In the genomic region with DNA sequence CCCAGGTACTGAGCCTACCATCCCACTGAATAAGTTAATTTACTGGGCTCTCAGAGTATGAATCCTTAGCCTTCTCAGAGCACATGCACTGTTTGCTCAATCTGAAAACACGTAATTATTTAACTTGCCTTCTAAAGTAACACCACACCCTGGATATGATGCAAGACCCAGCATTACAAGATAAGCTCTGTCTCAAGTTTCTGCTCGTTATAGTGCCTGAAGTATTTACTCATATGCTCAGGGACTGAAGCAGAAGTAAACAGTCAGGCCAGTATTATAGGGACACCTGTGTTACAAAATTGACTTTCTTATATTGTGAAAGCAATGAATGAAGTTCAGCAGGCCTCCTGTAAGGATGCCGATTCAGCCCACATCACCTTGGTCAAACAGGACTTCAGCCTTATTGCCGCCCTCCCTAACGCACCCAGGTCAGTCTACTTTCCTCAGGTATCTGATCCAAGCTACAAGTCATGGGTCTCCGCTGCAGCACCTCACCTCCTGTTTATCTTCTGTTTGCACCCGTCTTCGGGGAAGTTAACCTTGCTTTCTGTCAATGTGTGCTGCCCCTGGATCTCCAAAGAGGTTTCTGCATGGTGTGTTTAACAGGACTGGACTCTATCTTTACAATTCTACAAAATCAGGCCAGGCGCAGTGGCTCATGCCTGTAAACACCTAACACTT, we compare ENCODE assay signal across 9 cellular contexts. TPM values are rescaled to one million over a fixed set of nuclear protein-coding genes. Genes with fewer than 3 reads are reported as not detected.
DNase-seq lines count a peak whose midpoint lies in the region; ATAC-seq, FAIRE-seq and TF ChIP-seq lines count a peak whose summit lies in the region.
"Had no signal": no experiment of that assay in that cellular context is flagged by ENCODE, and none has a peak within 500 bp of the region (broad histone marks: within the 10 kb centered on the region; RNA-seq: fewer than 3 reads in every experiment).

No MANE protein-coding gene starts in this region.

- no peak overlapping the region for H2AK9ac ChIP-seq in IMR-90 (replicated peaks; ENCODE audit: low read depth, low read length, poor library complexity)

- dilution Hi-C loops in IMR-90 (cut with HindIII; ENCODE audit: low sequenced_read_pairs, unreplicated experiment): no loop called here

- H4K20me1 ChIP-seq in IMR-90 (ENCODE audit: insufficient read depth, low read length): no peaks in the 10 kb centered on the region
- H4K20me1 ChIP-seq in HepG2 (ENCODE audit: insufficient read depth, low read length): no peaks in the 10 kb centered on the region

- H3K18ac ChIP-seq in IMR-90 (ENCODE audit: low read depth, low read length): no peak overlapping the region

- H3K79me2 ChIP-seq in HepG2 (ENCODE audit: insufficient read depth, low read length): no peaks in the 10 kb centered on the region

- H3K23ac ChIP-seq in IMR-90 (ENCODE audit: low read depth, low read length): no peak overlapping the region

- H3K56ac ChIP-seq in IMR-90 (ENCODE audit: extremely low read depth, insufficient read depth, low read length): no peak overlapping the region

- H3K4me1 ChIP-seq in IMR-90 (ENCODE audit: control insufficient read depth, insufficient read depth, low read length): peaks cover 9% of the 10 kb centered on the region
- peaks cover 48% of the 10 kb centered on the region for H3K4me1 ChIP-seq in HepG2 (ENCODE audit: insufficient read depth, low read length)

- TF ChIP-seq EP300 in HepG2 (IDR thresholded peaks at IDR 0.05; ENCODE audit: low read depth in 2 of 2, low read length in 2 of 2) (peak in 1 of 2 experiments; percentile 70; a peak in 2 of 4 replicates), HepG2 (CRISPR knock-in tag; IDR thresholded peaks at IDR 0.05; ENCODE audit: borderline replicate concordance) (no peak; the same call in 1 of the 2 replicates)

- FAIRE-seq in HepG2 (lab: Jason Lieb, UNC): peak; percentile 48

- peak overlapping the region; percentile 43 for H2BK20ac ChIP-seq in IMR-90 (ENCODE audit: low read depth, low read length)

- TF ChIP-seq CTCF in AG09309 (IDR thresholded peaks at IDR 0.05; ENCODE audit: control insufficient read depth, insufficient read depth, low read depth, low read length, missing control alignments): no peak
- no peak for TF ChIP-seq CTCF in IMR-90 (conservative IDR thresholded peaks at IDR 0.05; ENCODE audit: low read depth, low read length)
- TF ChIP-seq CTCF in HepG2 (CRISPR knock-in tag; IDR thresholded peaks at IDR 0.05): no peak

- H3K9me1 ChIP-seq in IMR-90 (ENCODE audit: insufficient read depth, low read length): peaks cover 6% of the 10 kb centered on the region; the same call in 1 of the 2 replicates

- H3K79me1 ChIP-seq in IMR-90 (ENCODE audit: low read depth in 1 of 2, low read length in 2 of 2): no peaks in the 10 kb centered on the region

- intact Hi-C loops in IMR-90 (cut with micrococcal nuclease) (no loop called here), HepG2 (cut with micrococcal nuclease; ENCODE audit: unreplicated experiment) (loop anchor here (1.0 kb wide), 1 partner anchor 36 kb away; no protein-coding TSS in a partner anchor)

- no peaks in the 10 kb centered on the region for H3K9me3 ChIP-seq in IMR-90 (ENCODE audit: control insufficient read depth, insufficient read depth, low read length)
- H3K9me3 ChIP-seq in HepG2 (ENCODE audit: low read length): no peaks in the 10 kb centered on the region

- DNase-seq in AG09309 (ENCODE audit: low read depth): peak; percentile 63
- peak; percentile 87 for DNase-seq in IMR-90
- DNase-seq in SW480 (ENCODE audit: low spot score): peak; percentile 31
- DNase-seq in HepG2 (ENCODE audit: low spot score): peak; percentile 44
- DNase-seq in G401 (ENCODE audit: low spot score): no peak
- DNase-seq in T1000 (lab: John Stamatoyannopoulos, UW): no peak
- no peak for DNase-seq in UCSD-AML1 (lab: John Stamatoyannopoulos, UW; ENCODE audit: unreplicated experiment)
- DNase-seq: activated CD8-positive, alpha-beta T cell treated with anti-CD3 and anti-CD28 coated beads, Interleukin-2, amount 10 ng/mL, durations not matched to agents 7 days and 5 days had no signal

- TF ChIP-seq RAD21 in IMR-90 (IDR thresholded peaks at IDR 0.05; ENCODE audit: low read length): no peak
- no peak for TF ChIP-seq RAD21 in HepG2 (CRISPR knock-in tag; IDR thresholded peaks at IDR 0.05)

- BruUV-seq in IMR-90 (replicated peaks; lab: Mats Ljungman, UMichigan): no TSS peak
- no TSS peak for BruUV-seq in HepG2 (replicated peaks; lab: Mats Ljungman, UMichigan)

- TF ChIP-seq POLR2A in IMR-90 (IDR thresholded peaks at IDR 0.05; ENCODE audit: low read depth, low read length): no peak
- TF ChIP-seq POLR2A in HepG2 (IDR thresholded peaks at IDR 0.05; ENCODE audit: insufficient read depth in 1 of 2, low read depth in 2 of 2, low read length in 2 of 2): no peak

- H3K27ac ChIP-seq in IMR-90 (ENCODE audit: insufficient read depth, low read length) (peak overlapping the region; percentile 5; the same call in 1 of the 2 replicates), HepG2 (ENCODE audit: extremely low read length, insufficient read depth, low read length) (no peak overlapping the region)

- H3K4me3 ChIP-seq in AG09309 (ENCODE audit: control insufficient read depth, low read depth, low read length) (no peak overlapping the region), IMR-90 (ENCODE audit: insufficient read depth, low read depth, low read length) (no peak overlapping the region), HepG2 (replicated peaks in 1 of 3; ENCODE audit: insufficient read depth in 1 of 3, low read depth in 2 of 3, low read length in 3 of 3) (peak overlapping the region in 2 of 3 experiments; percentile 11 to 29; a peak in 2 of 6 replicates)

- H2BK5ac ChIP-seq in IMR-90 (ENCODE audit: low read depth, low read length, poor library complexity, severe bottlenecking): no peak overlapping the region

- WGBS in IMR-90 (ENCODE audit: extremely low coverage in 2 of 2, insufficient read length in 1 of 2), 2 experiments: 70% methylated on average over 4 of the region's 9 CpGs; no CpG with 5 or more reads in 1 of the 2 experiments
- WGBS in HepG2 (ENCODE audit: low lambda C conversion rate): 0% methylated on average over 9 of the region's 9 CpGs

- ATAC-seq in IMR-90 (ENCODE audit: low read depth) (peak; percentile 91), HepG2 (peak; percentile 64), GM18502 (IDR thresholded peaks at IDR 0.05; ENCODE audit: poor library complexity, unreplicated experiment) (no peak)
- ATAC-seq: activated CD8-positive, alpha-beta T cell treated with anti-CD3 and anti-CD28 coated beads, Interleukin-2, amount 10 ng/mL, durations not matched to agents 7 days and 5 days had no signal

- no peak overlapping the region for H4K5ac ChIP-seq in IMR-90 (ENCODE audit: low read depth, low read length)

- no peak overlapping the region for H3K4me2 ChIP-seq in IMR-90 (ENCODE audit: low read depth, low read length)
- H3K4me2 ChIP-seq in HepG2 (ENCODE audit: low read depth, low read length): peak overlapping the region; percentile 65

- no peak overlapping the region for H3K9ac ChIP-seq in IMR-90 (ENCODE audit: low read depth, low read length)
- H3K9ac ChIP-seq in HepG2 (ENCODE audit: insufficient read depth, low read depth, low read length): no peak overlapping the region

- no peak overlapping the region for H4K91ac ChIP-seq in IMR-90 (ENCODE audit: insufficient read depth, low read depth, low read length)

- in situ Hi-C loops in IMR-90 (cut with MboI; ENCODE audit: low sequenced_read_pairs): no loop called here
- in situ Hi-C loops in HepG2 (cut with HindIII; ENCODE audit: extremely low pct_ligation_motif_present, low pct_unique_long_range_greater_than_20kb): no loop called here
- in situ Hi-C loops in G401 (cut with HindIII; ENCODE audit: low sequenced_read_pairs): no loop called here

- H3K36me3 ChIP-seq in IMR-90 (ENCODE audit: control insufficient read depth, insufficient read depth, low read length) (no peaks in the 10 kb centered on the region), HepG2 (replicated peaks in 1 of 2; ENCODE audit: control insufficient read depth in 1 of 2, insufficient read depth in 2 of 2, low read length in 2 of 2) (no peaks in the 10 kb centered on the region)

- no peaks in the 10 kb centered on the region; the same call in 1 of the 2 replicates for H3K27me3 ChIP-seq in IMR-90 (ENCODE audit: control insufficient read depth, insufficient read depth, low read length)
- no peaks in the 10 kb centered on the region for H3K27me3 ChIP-seq in HepG2 (ENCODE audit: control insufficient read depth in 1 of 2, insufficient read depth in 2 of 2, low read length in 2 of 2)

- H3K4ac ChIP-seq in IMR-90 (ENCODE audit: low read depth, low read length): peak overlapping the region; percentile 26; the same call in 1 of the 2 replicates

- peak overlapping the region; percentile 30; the same call in 1 of the 2 replicates for H2BK120ac ChIP-seq in IMR-90 (ENCODE audit: low read depth, low read length)

- H2BK15ac ChIP-seq in IMR-90 (ENCODE audit: low read depth, low read length): no peak overlapping the region

- H2AFZ ChIP-seq in IMR-90 (replicated peaks; ENCODE audit: low read length, poor library complexity) (no peak overlapping the region), HepG2 (ENCODE audit: low read length) (no peak overlapping the region)

- POLR2A ChIA-PET in IMR-90 (lab: Charles Lee; ENCODE audit: unreplicated experiment): interaction anchor here (0.7 kb wide), 1 partner anchor 20 kb away, joined by 9 read pairs; no protein-coding TSS in a partner anchor
- POLR2A ChIA-PET in HepG2 (lab: Yijun Ruan, JAX): no interaction called here

- CTCF ChIA-PET in IMR-90 (lab: Yijun Ruan, JAX): no interaction called here
- CTCF ChIA-PET in HepG2 (lab: Yijun Ruan, JAX; ENCODE audit: low intra/inter-chr PET ratio, low total read pairs): no interaction called here

- peak overlapping the region; percentile 36; the same call in 1 of the 2 replicates for H2AK5ac ChIP-seq in IMR-90 (ENCODE audit: low read depth, low read length)

- H4K8ac ChIP-seq in IMR-90 (ENCODE audit: low read depth in 2 of 2, low read length in 2 of 2): no peak overlapping the region

- H3K14ac ChIP-seq in IMR-90 (replicated peaks; ENCODE audit: low read depth, low read length): no peak overlapping the region

RNA-seq across cellular contexts. Expression of a gene that starts 42.9 kb away (rescaled TPM):
- total RNA-seq in IMR-90 (2012; rRNA removed): 8.2 and 9.4 TPM in 2 replicates
- polyA plus RNA-seq in IMR-90 (2012; rRNA removed): 11.6 and 12.6 TPM in 2 replicates
- polyA plus RNA-seq in IMR-90 (2012; cell fraction: cytosol; rRNA removed): 5.3 and 7.2 TPM in 2 replicates
- polyA plus RNA-seq in IMR-90 (2012; cell fraction: nucleus; rRNA removed; ENCODE audit: low replicate concordance): 8.7 and 26.7 TPM in 2 replicates
- 29.1 and 45.2 TPM in 2 replicates for total RNA-seq in HepG2 (2016; rRNA removed; fragmentation: Illumina TruSeq; extraction: Trizol)
- 5.0 and 6.9 TPM in 2 replicates for total RNA-seq in HepG2 (2016; cell fraction: cytosol; rRNA removed; fragmentation: Illumina TruSeq; extraction: Trizol; ENCODE audit: low read depth)
- 29.1 and 39.1 TPM in 2 replicates for total RNA-seq in HepG2 (2016; cell fraction: insoluble cytoplasmic fraction; rRNA removed; fragmentation: Illumina TruSeq; extraction: Trizol)
- total RNA-seq in HepG2 (2016; cell fraction: membrane; rRNA removed; fragmentation: Illumina TruSeq; extraction: Trizol): 27.0 and 29.9 TPM in 2 replicates
- 38.1 and 42.0 TPM in 2 replicates for total RNA-seq in HepG2 (2016; cell fraction: nucleus; rRNA removed; fragmentation: Illumina TruSeq; extraction: Trizol)
- polyA plus RNA-seq in HepG2 (2011; rRNA removed): 32.2 and 37.8 TPM in 2 replicates
- polyA plus RNA-seq in HepG2 (2011; cell fraction: cytosol; rRNA removed): 23.4 and 26.9 TPM in 2 replicates
- 34.9 and 36.5 TPM in 2 replicates for polyA plus RNA-seq in HepG2 (2011; cell fraction: nucleus; rRNA removed)
- polyA plus RNA-seq in HepG2 (2012): 35.9 and 36.8 TPM in 2 replicates
- polyA plus RNA-seq in HepG2 (2016; cell fraction: cytosol; fragmentation: Illumina TruSeq; extraction: Trizol; ENCODE audit: low read depth): 12.2 and 13.0 TPM in 2 replicates
- polyA plus RNA-seq in HepG2 (2016; cell fraction: insoluble cytoplasmic fraction; fragmentation: Illumina TruSeq; extraction: Trizol; ENCODE audit: low read depth): 46.7 and 48.9 TPM in 2 replicates
- 28.6 and 30.0 TPM in 2 replicates for polyA plus RNA-seq in HepG2 (2016; cell fraction: membrane; fragmentation: Illumina TruSeq; extraction: Trizol; ENCODE audit: low read depth)
- 40.1 and 41.8 TPM in 2 replicates for polyA plus RNA-seq in HepG2 (2016; cell fraction: nucleus; fragmentation: Illumina TruSeq; extraction: Trizol; ENCODE audit: insufficient read depth, low read depth)
- 23.8 and 59.2 TPM in 2 replicates for polyA minus RNA-seq in HepG2 (2011; rRNA and poly(A)+ RNA removed; ENCODE audit: low replicate concordance)
- 32.1 and 36.4 TPM in 2 replicates for polyA minus RNA-seq in HepG2 (2011; cell fraction: cytosol; rRNA and poly(A)+ RNA removed)
- 148 and 153 TPM in 2 replicates for polyA minus RNA-seq in HepG2 (2011; cell fraction: nucleus; rRNA and poly(A)+ RNA removed)
- total RNA-seq in G401 (2014; rRNA removed; shearing (Covaris generic)): 3.0 and 5.1 TPM in 2 replicates

Comparison
In these comparisons a context has a peak if more than half of its experiments do, and no peak if none do; other contexts are left out.
1. DNase-seq: peak in AG09309 (single experiment), IMR-90 (single experiment), SW480 (single experiment) and HepG2 (single experiment); none in G401 (single experiment), T1000 (single experiment) and UCSD-AML1 (single experiment).
2. H3K4me3 ChIP-seq: peak in HepG2 (2 of 3); none in AG09309 (single experiment) and IMR-90 (single experiment).